ENCODE assay signal across 1 cellular context in the genomic region with DNA sequence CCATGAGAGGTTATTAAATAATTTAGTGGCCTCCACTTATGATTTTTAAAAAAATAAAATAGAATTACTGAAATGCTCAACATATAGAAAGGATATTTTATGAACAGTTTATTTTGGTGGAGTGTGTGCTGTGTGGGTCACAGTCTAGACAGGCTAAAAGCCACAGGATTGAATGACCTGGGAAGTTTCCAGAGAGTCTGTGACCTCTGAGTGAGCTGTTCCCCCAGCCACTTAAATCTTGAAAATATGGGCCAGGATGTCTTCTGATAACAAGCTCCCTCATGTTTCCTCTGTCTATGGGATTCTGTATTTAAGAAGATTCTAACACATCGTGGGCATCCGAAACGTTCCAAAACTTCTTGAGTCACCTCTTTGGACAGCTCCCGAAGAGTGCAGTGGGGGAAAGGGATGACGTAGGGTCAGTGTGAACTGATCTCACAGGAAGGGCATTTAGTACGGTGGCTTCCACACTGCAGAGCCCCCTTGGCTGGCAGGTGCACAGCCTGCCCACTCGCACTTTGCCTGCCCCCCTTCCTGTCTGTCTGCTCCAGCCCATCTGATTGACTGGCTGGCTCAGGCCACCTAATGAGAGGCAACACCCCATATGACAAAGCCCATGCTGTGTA.
TF ChIP-seq lines count a peak whose summit lies in the region.

No MANE protein-coding gene starts in this region.

TF ChIP-seq in neural cell, 6 proteins besides CTCF, POLR2A, EP300 and RAD21 (continued from another document):
- TF ChIP-seq REST (IDR thresholded peaks at IDR 0.05; ENCODE audit: borderline replicate concordance) (no peak), POLR2AphosphoS5 (IDR thresholded peaks at IDR 0.05) (no peak), EZH2 (IDR thresholded peaks at IDR 0.05; ENCODE audit: borderline replicate concordance, insufficient read depth, low read length, poor library complexity, severe bottlenecking) (no peak), MXI1 (conservative IDR thresholded peaks at IDR 0.05; ENCODE audit: poor library complexity, severe bottlenecking) (no peak)
